In genomic region chr20:49110767-49111694, GRCh38 we compare ENCODE assay signal across 1 cellular context.
TF ChIP-seq lines count a peak whose summit lies in the region.

No MANE protein-coding gene starts in this region.

TF ChIP-seq in HEK293, 187 proteins besides CTCF, POLR2A, EP300 and RAD21 (continued from another document):
- TF ChIP-seq ZNF544 (tag by site-specific recombination; IDR thresholded peaks at IDR 0.05) = no peak
- TF ChIP-seq OSR2 (tag by site-specific recombination; IDR thresholded peaks at IDR 0.05) = no peak
- no peak for TF ChIP-seq ZNF704 (tag by site-specific recombination; IDR thresholded peaks at IDR 0.05)
- no peak for TF ChIP-seq ZNF16 (tag by site-specific recombination; IDR thresholded peaks at IDR 0.05; ENCODE audit: low read depth)
- no peak for TF ChIP-seq HOXA7 (CRISPR knock-in tag; IDR thresholded peaks at IDR 0.05; ENCODE audit: borderline replicate concordance)
